ENCODE assay signal across 29 cellular contexts in genomic region chr11:44923796-44924195, GRCh38.
"Had no signal": no experiment of that assay in that cellular context is flagged by ENCODE, and none has a peak within 500 bp of the region (broad histone marks: within the 10 kb centered on the region; RNA-seq: fewer than 3 reads in every experiment).

No MANE protein-coding gene starts in this region.

- H3K36me3 ChIP-seq: breast epithelium had no signal

- DNase-seq: activated B cell treated with CpG ODN at 0.5 μM for 24 hours; activated CD4-positive, alpha-beta memory T cell treated with anti-CD3 and anti-CD28 coated beads for 36 hours; activated CD4-positive, alpha-beta T cell treated with anti-CD3 and anti-CD28 coated beads for 4 hours; activated CD4-positive, alpha-beta T cell treated with anti-CD3 and anti-CD28 coated beads, Interleukin-2, amount 50 U/mL, for 1 hour; activated CD4-positive, CD25-positive, alpha-beta regulatory T cell treated with anti-CD3 and anti-CD28 coated beads, Interleukin-2, amount 50 U/mL, for 72 hours; activated CD8-positive, alpha-beta memory T cell treated with anti-CD3 and anti-CD28 coated beads, Interleukin-2, amount 50 U/mL, for 4 hours; activated gamma-delta T cell treated with Interleukin-2 at 50 U/mL for 16 hours; activated naive CD4-positive, alpha-beta T cell treated with anti-CD3 and anti-CD28 coated beads for 36 hours; activated T-cell treated with anti-CD3 and anti-CD28 coated beads for 4 hours; activated T-cell treated with anti-CD3 and anti-CD28 coated beads, Interleukin-2, amount 50 U/mL, for 4 hours; adrenal gland; body of pancreas; NCI-H1092 treated with DMSO at 0.1 percent for 48 hours; NCI-H1417; NCI-H187 treated with DMSO at 0.1 percent for 48 hours; NCI-H2081; NCI-H2171 treated with DMSO at 0.1 percent for 48 hours; NCI-H2227 treated with DMSO at 0.1 percent for 48 hours; NCI-H524 treated with DMSO at 0.1 percent for 48 hours; OCI-M1; Right ventricle myocardium superior; SW 1271; T-helper 1 cell; T-helper 2 cell; T-helper 9 cell had no signal

- H3K9me3 ChIP-seq: adrenal gland, body of pancreas, breast epithelium had no signal

- H3K27me3 ChIP-seq: adrenal gland, body of pancreas, breast epithelium had no signal

- H3K36me3 Mint-ChIP-seq: activated CD4-positive, alpha-beta memory T cell treated with anti-CD3 and anti-CD28 coated beads for 36 hours; activated naive CD4-positive, alpha-beta T cell treated with anti-CD3 and anti-CD28 coated beads, Interleukin-2, amount 50 U/mL, for 72 hours had no signal

- H3K27ac Mint-ChIP-seq: activated B cell treated with CpG ODN at 0.5 μM for 24 hours; activated CD4-positive, alpha-beta memory T cell treated with anti-CD3 and anti-CD28 coated beads for 36 hours; activated naive CD4-positive, alpha-beta T cell treated with anti-CD3 and anti-CD28 coated beads for 36 hours; activated T-helper 1 cell treated with anti-CD3 and anti-CD28 coated beads, Interleukin-12 subunit alpha, Interleukin-12 subunit beta, Interleukin-2, Interleukin-4 antibody, amounts not matched to agents 30 ng/mL and 10 ng/mL and 1 ng/mL, durations not matched to agents 14 hours and 24 hours and 36 hours had no signal

- H3K4me3 ChIP-seq: adrenal gland, body of pancreas, breast epithelium had no signal

- H3K4me3 Mint-ChIP-seq: activated B cell treated with CpG ODN at 0.5 μM for 24 hours; activated CD4-positive, alpha-beta memory T cell treated with anti-CD3 and anti-CD28 coated beads for 36 hours; activated naive CD4-positive, alpha-beta T cell treated with anti-CD3 and anti-CD28 coated beads for 36 hours; activated T-cell treated with anti-CD3 and anti-CD28 coated beads, Interleukin-2, amount 50 U/mL, for 4 hours; activated T-helper 1 cell treated with anti-CD3 and anti-CD28 coated beads, Interleukin-12 subunit alpha, Interleukin-12 subunit beta, Interleukin-2, Interleukin-4 antibody, amounts not matched to agents 30 ng/mL and 10 ng/mL and 1 ng/mL, durations not matched to agents 14 hours and 24 hours and 36 hours had no signal

- H3K9me3 Mint-ChIP-seq: activated B cell treated with CpG ODN at 0.5 μM for 24 hours; activated CD4-positive, alpha-beta memory T cell treated with anti-CD3 and anti-CD28 coated beads for 36 hours; activated naive CD4-positive, alpha-beta T cell treated with anti-CD3 and anti-CD28 coated beads for 36 hours; activated naive CD4-positive, alpha-beta T cell treated with anti-CD3 and anti-CD28 coated beads, Interleukin-2, amount 50 U/mL, for 72 hours; activated T-cell treated with anti-CD3 and anti-CD28 coated beads, Interleukin-2, amount 50 U/mL, for 4 hours; activated T-helper 1 cell treated with anti-CD3 and anti-CD28 coated beads, Interleukin-12 subunit alpha, Interleukin-12 subunit beta, Interleukin-2, Interleukin-4 antibody, amounts not matched to agents 30 ng/mL and 10 ng/mL and 1 ng/mL, durations not matched to agents 14 hours and 24 hours and 36 hours had no signal

- H3K27ac ChIP-seq: adrenal gland, body of pancreas, breast epithelium, VCaP had no signal

- H3K4me1 ChIP-seq: adrenal gland, body of pancreas, breast epithelium had no signal

- ATAC-seq: activated naive CD4-positive, alpha-beta T cell treated with anti-CD3 and anti-CD28 coated beads, Interleukin-2, amount 50 U/mL, for 72 hours; activated T-cell treated with anti-CD3 and anti-CD28 coated beads, Interleukin-2, amount 50 U/mL, for 4 hours; body of pancreas had no signal
